Comparison of ENCODE assay signal across 3 cellular contexts in genomic region chr19:3221576-3221975, GRCh38.
TF ChIP-seq lines count a peak whose summit lies in the region.

No MANE protein-coding gene starts in this region.

TF ChIP-seq in HEK293, 187 proteins besides CTCF, POLR2A, EP300 and RAD21:
- TF ChIP-seq ZNF146 (tag by site-specific recombination; IDR thresholded peaks at IDR 0.05) (peak; percentile 20; the same call in 1 of the 2 replicates), ZNF121 (tag by site-specific recombination; IDR thresholded peaks at IDR 0.05) (peak; percentile 63; the same call in 1 of the 2 replicates)
TF ChIP-seq in HEK293: peak in this region for 2; not testable (repeated sequence) for 185.

TF ChIP-seq in K562, 482 proteins besides CTCF, POLR2A, EP300 and RAD21:
- peak; percentile 71 for TF ChIP-seq ZNF121 (CRISPR knock-in tag; conservative IDR thresholded peaks at IDR 0.05)

TF ChIP-seq in HepG2, 621 proteins besides CTCF, POLR2A, EP300 and RAD21:
- TF ChIP-seq ZNF121 (CRISPR knock-in tag; IDR thresholded peaks at IDR 0.05): 0 out of 2 replicates have a peak, but pooled peaks have one; percentile 21
